ENCODE assay signal across 8 cellular contexts in genomic region chr6:30672445-30673253, GRCh38. TPM values are rescaled to one million over a fixed set of nuclear protein-coding genes. Genes with fewer than 3 reads are reported as not detected.
A peak's percentile ranks its signal among the peaks of the same experiment; 100 is the strongest.
DNase-seq lines count a peak whose midpoint lies in the region; ATAC-seq and TF ChIP-seq lines count a peak whose summit lies in the region.

Gene DHX16, minus strand, starts transcription at chr6:30673006. Its CDS starts 165 bp downstream, at chr6:30672841.

- no peaks in the 10 kb centered on the region for H3K27me3 ChIP-seq in BLaER1
- H3K27me3 ChIP-seq in duodenal mucosa (ENCODE audit: control insufficient read depth in 1 of 2, insufficient read depth in 2 of 2, low read length in 2 of 2) = no peaks in the 10 kb centered on the region
- H3K27me3 ChIP-seq in right lobe of liver = no peaks in the 10 kb centered on the region

- no peaks in the 10 kb centered on the region for H3K9me3 Mint-ChIP-seq in activated CD4-positive, alpha-beta memory T cell treated with anti-CD3 and anti-CD28 coated beads for 36 hours

- peaks cover 23% of the 10 kb centered on the region for H3K36me3 Mint-ChIP-seq in activated CD4-positive, alpha-beta memory T cell treated with anti-CD3 and anti-CD28 coated beads for 36 hours

- intact Hi-C loops in activated CD4-positive, alpha-beta memory T cell treated with anti-CD3 and anti-CD28 coated beads for 36 hours (cut with micrococcal nuclease) = loop anchor here (1.0 to 2.0 kb wide), 4 partner anchors 10 to 190 kb away; partner anchors contain the start of genes C6orf136, MRPS18B and PPP1R10
- intact Hi-C loops in right lobe of liver (cut with DNase I) = loop anchor here (10.0 kb wide), 2 partner anchors 48 to 188 kb away; partner anchors contain the start of genes ATAT1 (in 1 of the 2) and HLA-E (in 1 of the 2)

- peak within 1 kb of the TSS; percentile 86 for H3K9ac ChIP-seq in BLaER1
- peak within 1 kb of the TSS; percentile 90 to 94 for H3K9ac ChIP-seq in duodenal mucosa (ENCODE audit: low read depth in 1 of 2, low read length in 2 of 2)

- H3K4me3 Mint-ChIP-seq in activated CD4-positive, alpha-beta memory T cell treated with anti-CD3 and anti-CD28 coated beads for 36 hours = peak within 1 kb of the TSS; percentile 91

- no peaks in the 10 kb centered on the region for H3K27me3 Mint-ChIP-seq in activated CD4-positive, alpha-beta memory T cell treated with anti-CD3 and anti-CD28 coated beads for 36 hours

- peaks cover 30% of the 10 kb centered on the region for H3K4me1 Mint-ChIP-seq in activated CD4-positive, alpha-beta memory T cell treated with anti-CD3 and anti-CD28 coated beads for 36 hours (ENCODE audit: low read depth)

- DNase-seq in GM19240 (ENCODE audit: insufficient read length, low spot score) (peak; percentile 92), NCI-H774 (lab: John Stamatoyannopoulos, UW) (peak; percentile 88), right lobe of liver (peak; percentile 93 to 96 (median 94))
- peak; percentile 93 for DNase-seq in activated CD4-positive, alpha-beta memory T cell treated with anti-CD3 and anti-CD28 coated beads for 36 hours
- DNase-seq in stimulated activated CD4-positive, alpha-beta T cell treated with anti-CD3 and anti-CD28 coated beads, Interleukin-4, amount 100 ng/mL, for 4 hours = peak; percentile 86

- H3K9me3 ChIP-seq in BLaER1 (no peaks in the 10 kb centered on the region), duodenal mucosa (ENCODE audit: control insufficient read depth in 1 of 2, low read length in 2 of 2) (no peaks in the 10 kb centered on the region), right lobe of liver (no peaks in the 10 kb centered on the region)

- H3K27ac Mint-ChIP-seq in activated CD4-positive, alpha-beta memory T cell treated with anti-CD3 and anti-CD28 coated beads for 36 hours = peak within 1 kb of the TSS; percentile 84

- H3K4me1 ChIP-seq in BLaER1 (peaks cover 61% of the 10 kb centered on the region), duodenal mucosa (ENCODE audit: control insufficient read depth in 1 of 2, insufficient read depth in 2 of 2, low read length in 2 of 2) (peaks cover 11 to 22% of the 10 kb centered on the region in 2 donors), right lobe of liver (peaks cover 0 to 45% (median 10%) of the 10 kb centered on the region in 4 donors)

- 0% methylated on average over 26 of the region's 57 CpGs for WGBS in right lobe of liver (ENCODE audit: insufficient coverage, low coverage, low lambda C conversion rate, missing lambda C conversion rate)

- CTCF ChIA-PET in activated CD4-positive, alpha-beta memory T cell treated with anti-CD3 and anti-CD28 coated beads for 36 hours (lab: Charles Lee) = interaction anchor here (0.8 to 19.8 kb wide), 15 partner anchors 11 to 415 kb away, joined by 3 to 628 read pairs (median 4); partner anchors contain the start of genes MDC1, MRPS18B and TUBB

- peak within 1 kb of the TSS; percentile 93 for H3K4me2 ChIP-seq in BLaER1

- peak within 1 kb of the TSS; percentile 84 for H3K4me3 ChIP-seq in BLaER1
- H3K4me3 ChIP-seq in duodenal mucosa (ENCODE audit: low read depth in 1 of 2, low read length in 2 of 2) = peak within 1 kb of the TSS; percentile 97 to 98
- peak within 1 kb of the TSS; percentile 91 to 100 (median 100) for H3K4me3 ChIP-seq in right lobe of liver

- ATAC-seq in HG03565 (IDR thresholded peaks at IDR 0.05; ENCODE audit: unreplicated experiment) (peak; percentile 72), right lobe of liver (peak; percentile 84 to 89 (median 84))

- H3K27ac ChIP-seq in BLaER1 (peak within 1 kb of the TSS; percentile 65), duodenal mucosa (ENCODE audit: low read depth, low read length) (peak within 1 kb of the TSS; percentile 75), right lobe of liver (peak within 1 kb of the TSS; percentile 54 to 60 (median 58))

- TF ChIP-seq POLR2A in right lobe of liver (IDR thresholded peaks at IDR 0.05) = peak; percentile 44

- POLR2A ChIA-PET in activated CD4-positive, alpha-beta memory T cell treated with anti-CD3 and anti-CD28 coated beads for 36 hours (lab: Charles Lee) = interaction anchor here (0.8 to 1.7 kb wide), 7 partner anchors 8 to 58 kb away, joined by 3 to 5 read pairs (median 4); partner anchors contain the start of genes MDC1 and MRPS18B

- peaks cover 29% of the 10 kb centered on the region for H4K20me1 ChIP-seq in BLaER1

- H3K36me3 ChIP-seq in BLaER1 (peaks cover 55% of the 10 kb centered on the region), duodenal mucosa (ENCODE audit: control insufficient read depth in 1 of 2, insufficient read depth in 2 of 2, low read length in 2 of 2) (peaks cover 12 to 41% of the 10 kb centered on the region in 2 donors), right lobe of liver (peaks cover 0 to 36% (median 17%) of the 10 kb centered on the region in 4 donors)

- peak; percentile 82 to 89 (median 86) for TF ChIP-seq CTCF in right lobe of liver (IDR thresholded peaks at IDR 0.05)

RNA-seq across cellular contexts. Expression of gene DHX16, which starts in this region (rescaled TPM):
- total RNA-seq in activated CD4-positive, alpha-beta memory T cell treated with anti-CD3 and anti-CD28 coated beads for 36 hours = 10 to 100 TPM; 33.1 to 35.3 TPM
- total RNA-seq in right lobe of liver = 10 to 100 TPM; 12.3 to 17.8 (median 14.4) TPM

Comparison
In these comparisons a context has a peak if more than half of its experiments do, and no peak if none do; other contexts are left out.
1. Peak in every context shown above with its lines: DNase-seq, ATAC-seq, H3K4me3 ChIP-seq and H3K27ac ChIP-seq.